In the genomic region with DNA sequence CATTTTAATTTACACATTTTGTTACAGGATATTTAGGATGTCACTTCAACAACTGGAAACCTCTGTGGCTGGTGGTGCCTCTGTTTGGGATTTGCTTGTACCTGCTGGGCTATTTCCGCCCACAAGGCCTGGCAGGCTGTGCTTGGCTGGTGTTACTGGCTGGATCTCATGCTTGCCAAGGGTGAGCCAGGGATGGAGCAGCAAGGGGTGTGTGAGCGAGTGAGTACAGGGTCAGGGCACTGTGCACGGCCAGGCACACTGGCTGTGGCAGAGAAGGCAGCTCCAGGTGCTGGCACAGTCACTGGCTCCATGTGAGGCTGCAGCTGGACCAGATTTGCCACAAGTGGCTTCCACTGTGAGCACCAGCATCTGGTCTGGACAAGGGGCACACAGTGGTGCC, we compare ENCODE assay signal across 14 cellular contexts.
"Had no signal": no experiment of that assay in that cellular context is flagged by ENCODE, and none has a peak within 500 bp of the region (broad histone marks: within the 10 kb centered on the region; RNA-seq: fewer than 3 reads in every experiment).

No MANE protein-coding gene starts in this region.

- DNase-seq: activated CD4-positive, alpha-beta T cell treated with anti-CD3 and anti-CD28 coated beads for 36 hours; activated CD4-positive, alpha-beta T cell treated with anti-CD3 and anti-CD28 coated beads, Interleukin-2, amount 50 U/mL, for 4 hours; activated CD8-positive, alpha-beta memory T cell treated with anti-CD3 and anti-CD28 coated beads, Interleukin-2, amount 50 U/mL, for 48 hours; activated naive CD4-positive, alpha-beta T cell treated with Interleukin-2 at 50 U/mL for 16 hours; activated T-cell treated with anti-CD3 and anti-CD28 coated beads, Interleukin-2, amount 50 U/mL, for 4 hours; amygdala; retina; stimulated activated CD4-positive, alpha-beta T cell treated with anti-CD3 and anti-CD28 coated beads, Interleukin-4, amount 100 ng/mL, for 24 hours; stimulated activated naive CD8-positive, alpha-beta T cell treated with anti-CD3 and anti-CD28 coated beads, Interleukin-15, Interleukin-2, amounts not matched to agents 100 U/mL and 50 U/mL, for 24 hours; T-helper 9 cell had no signal

- H3K4me1 Mint-ChIP-seq: activated CD4-positive, alpha-beta T cell treated with anti-CD3 and anti-CD28 coated beads for 36 hours had no signal

- H3K4me1 ChIP-seq: gastroesophageal sphincter, left lung, upper lobe of left lung had no signal

- H3K4me3 Mint-ChIP-seq: activated CD4-positive, alpha-beta T cell treated with anti-CD3 and anti-CD28 coated beads for 36 hours; activated T-cell treated with anti-CD3 and anti-CD28 coated beads, Interleukin-2, amount 50 U/mL, for 4 hours had no signal

- H3K4me3 ChIP-seq: gastroesophageal sphincter, left lung, upper lobe of left lung had no signal

- H3K27ac Mint-ChIP-seq: activated CD4-positive, alpha-beta T cell treated with anti-CD3 and anti-CD28 coated beads for 36 hours had no signal

- H3K9me3 ChIP-seq: gastroesophageal sphincter had no signal

- H3K36me3 ChIP-seq: gastroesophageal sphincter, left lung, upper lobe of left lung had no signal

- H3K27ac ChIP-seq: epithelial cell of prostate, gastroesophageal sphincter, left lung, upper lobe of left lung had no signal

- H3K27me3 ChIP-seq: gastroesophageal sphincter, left lung, upper lobe of left lung had no signal

- H3K27me3 Mint-ChIP-seq: activated CD4-positive, alpha-beta T cell treated with anti-CD3 and anti-CD28 coated beads for 36 hours had no signal
